17 cellular contexts compared by ENCODE assay signal in the genomic region with DNA sequence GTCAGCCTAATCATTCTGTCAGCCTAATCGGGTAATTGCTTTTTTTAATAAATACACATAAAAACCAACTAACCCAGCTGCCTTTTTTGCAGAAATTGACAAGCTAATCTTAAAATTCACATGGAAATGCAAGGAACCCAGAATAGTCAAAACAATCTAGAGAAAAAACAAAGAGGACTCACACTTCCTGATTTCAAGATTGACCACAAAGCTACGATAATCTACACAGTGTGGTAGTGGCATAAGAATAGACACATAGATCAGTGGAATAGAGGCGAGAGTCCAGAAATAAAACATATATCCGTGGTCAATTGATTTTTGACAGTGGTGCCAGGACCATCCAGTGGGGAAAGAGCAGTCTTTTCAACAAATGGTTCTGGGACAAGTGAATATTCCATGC. TPM values are rescaled to one million over a fixed set of nuclear protein-coding genes. Genes with fewer than 3 reads are reported as not detected.
A peak's percentile ranks its signal among the peaks of the same experiment; 100 is the strongest.
DNase-seq lines count a peak whose midpoint lies in the region; ATAC-seq, FAIRE-seq and TF ChIP-seq lines count a peak whose summit lies in the region.
"Had no signal": no experiment of that assay in that cellular context is flagged by ENCODE, and none has a peak within 500 bp of the region (broad histone marks: within the 10 kb centered on the region; RNA-seq: fewer than 3 reads in every experiment).

No MANE protein-coding gene starts in this region.

- no peak for TF ChIP-seq EP300 in GM12878 (IDR thresholded peaks at IDR 0.05; ENCODE audit: borderline replicate concordance in 1 of 2, control insufficient read depth in 1 of 2, low read depth in 2 of 2, low read length in 2 of 2)
- TF ChIP-seq EP300 in tibial nerve (IDR thresholded peaks at IDR 0.05), result no peak

- H3K9me3 ChIP-seq in DOHH2 (ENCODE audit: control insufficient read depth, insufficient read depth, low read length) (no peaks in the 10 kb centered on the region), PC-3 (ENCODE audit: low read length) (no peaks in the 10 kb centered on the region), GM12878 (replicated peaks; ENCODE audit: control insufficient read depth, insufficient read depth, low read length) (no peaks in the 10 kb centered on the region; the same call in 2 of the 3 replicates), Karpas-422 (ENCODE audit: low read length) (no peaks in the 10 kb centered on the region), tibial nerve (no peaks in the 10 kb centered on the region)
- H3K9me3 ChIP-seq: SJSA1 had no signal

- POLR2A ChIA-PET in PC-3 (lab: Charles Lee; ENCODE audit: unreplicated experiment) (no interaction called here), GM12878 (lab: Charles Lee) (interaction anchor here (0.6 to 1.4 kb wide), 4 partner anchors 16 to 847 kb away, joined by 3 to 6 read pairs (median 4); no protein-coding TSS in a partner anchor)

- no peak for FAIRE-seq in GM12878 (lab: Jason Lieb, UNC)

- H3K4me2 ChIP-seq in DOHH2 (ENCODE audit: low read length) (peak overlapping the region; percentile 19; the same call in 1 of the 2 replicates), PC-3 (ENCODE audit: low read length) (no peak overlapping the region), GM12878 (ENCODE audit: control insufficient read depth, insufficient read depth) (0 out of 2 replicates have a peak overlapping the region, but pooled peaks have one; percentile 23), Karpas-422 (ENCODE audit: low read depth, low read length, poor library complexity, severe bottlenecking) (no peak overlapping the region)

- intact Hi-C loops in PC-3 (cut with micrococcal nuclease), result no loop called here
- intact Hi-C loops in GM12878 (cut with micrococcal nuclease; ENCODE audit: unreplicated experiment), result no loop called here

- TF ChIP-seq CTCF in DOHH2 (IDR thresholded peaks at IDR 0.05; ENCODE audit: low read depth, low read length, poor library complexity, severe bottlenecking), result no peak
- TF ChIP-seq CTCF in PC-3 (conservative IDR thresholded peaks at IDR 0.05; ENCODE audit: low read depth, low read length), result no peak
- no peak for TF ChIP-seq CTCF in GM12878 (IDR thresholded peaks at IDR 0.05 in 2 of 3, conservative IDR thresholded peaks at IDR 0.05 in 1 of 3; ENCODE audit: control insufficient read depth in 2 of 3, extremely low read depth in 1 of 3, insufficient read depth in 1 of 3, low read depth in 3 of 3, low read length in 3 of 3)
- TF ChIP-seq CTCF in tibial nerve (IDR thresholded peaks at IDR 0.05), result no peak

- 22% methylated on average over 4 of the region's 4 CpGs for WGBS in GM12878 (ENCODE audit: insufficient coverage, insufficient replicate concordance, low lambda C conversion rate, missing lambda C conversion rate)
- WGBS in tibial nerve, 2 donors, result 86 to 91% methylated on average over 4 of the region's 4 CpGs

- TSS peak; percentile 6 for BruUV-seq in PC-3 (replicated peaks; lab: Mats Ljungman, UMichigan)
- BruUV-seq in GM12878 (replicated peaks; lab: Mats Ljungman, UMichigan), result TSS peak; percentile 31

- H3F3A ChIP-seq in DOHH2 (ENCODE audit: control insufficient read depth, insufficient read depth) (peaks cover 6% of the 10 kb centered on the region; the same call in 1 of the 2 replicates), PC-3 (ENCODE audit: low read length, unreplicated experiment) (no peaks in the 10 kb centered on the region)

- TF ChIP-seq RAD21 in GM12878 (IDR thresholded peaks at IDR 0.05; ENCODE audit: insufficient read depth, low read depth, low read length), result no peak

- no peak overlapping the region for H3K4me3 ChIP-seq in DOHH2 (ENCODE audit: low read length)
- H3K4me3 ChIP-seq in PC-3 (ENCODE audit: low read length), result no peak overlapping the region
- no peak overlapping the region for H3K4me3 ChIP-seq in GM12878
- H3K4me3 ChIP-seq in Karpas-422 (ENCODE audit: low read length), result no peak overlapping the region
- H3K4me3 ChIP-seq in tibial nerve, result no peak overlapping the region
- H3K4me3 ChIP-seq: HAP-1, SJSA1 had no signal

- peak overlapping the region; percentile 22 for H3K27ac ChIP-seq in DOHH2 (ENCODE audit: low read depth, low read length)
- no peak overlapping the region for H3K27ac ChIP-seq in PC-3 (ENCODE audit: low read length)
- no peak overlapping the region for H3K27ac ChIP-seq in GM12878 (ENCODE audit: control insufficient read depth, insufficient read depth)
- no peak overlapping the region for H3K27ac ChIP-seq in Karpas-422 (ENCODE audit: low read length)
- no peak overlapping the region for H3K27ac ChIP-seq in tibial nerve
- H3K27ac ChIP-seq: SJSA1 had no signal

- CTCF ChIA-PET in PC-3 (lab: Charles Lee) (no interaction called here), GM12878 (lab: Yijun Ruan, JAX) (interaction anchor here (0.6 to 15.5 kb wide), 10 partner anchors 17 to 249 kb away, joined by 3 to 321 read pairs (median 8); no protein-coding TSS in a partner anchor)

- no peak overlapping the region for H2AFZ ChIP-seq in PC-3 (ENCODE audit: low read length)
- H2AFZ ChIP-seq in GM12878 (ENCODE audit: control insufficient read depth, low read depth, low read length), result no peak overlapping the region
- H2AFZ ChIP-seq in Karpas-422 (ENCODE audit: low read length), result no peak overlapping the region

- ATAC-seq in GM21529 (IDR thresholded peaks at IDR 0.05; ENCODE audit: unreplicated experiment), result peak; percentile 69
- ATAC-seq in PC-3, result no peak
- peak; percentile 71 for ATAC-seq in GM12878
- ATAC-seq in GM19395 (IDR thresholded peaks at IDR 0.05; ENCODE audit: unreplicated experiment), result no peak

- RAD21 ChIA-PET in GM12878 (lab: Charles Lee; ENCODE audit: unreplicated experiment), result interaction anchor here (0.6 to 9.4 kb wide), 7 partner anchors 14 to 188 kb away, joined by 3 to 197 read pairs (median 4); no protein-coding TSS in a partner anchor

- H3K9me2 ChIP-seq in DOHH2 (replicated peaks; ENCODE audit: control insufficient read depth, low read length) (no peaks in the 10 kb centered on the region), PC-3 (replicated peaks; ENCODE audit: low read length) (no peaks in the 10 kb centered on the region), Karpas-422 (replicated peaks; ENCODE audit: insufficient read depth, low read length) (no peaks in the 10 kb centered on the region)

- SMC1A ChIA-PET in GM12878 (lab: Charles Lee; ENCODE audit: uncharacterized antibody, unreplicated experiment), result interaction anchor here (0.7 to 12.2 kb wide), 12 partner anchors 9 to 250 kb away, joined by 3 to 274 read pairs (median 6); a partner anchor contains a TSS

- H3K27me3 ChIP-seq in DOHH2 (ENCODE audit: control insufficient read depth, low read length) (no peaks in the 10 kb centered on the region), PC-3 (ENCODE audit: low read length) (no peaks in the 10 kb centered on the region), GM12878 (replicated peaks in 1 of 2; ENCODE audit: control insufficient read depth in 2 of 2, insufficient read depth in 2 of 2, low read length in 1 of 2) (no peaks in the 10 kb centered on the region), Karpas-422 (ENCODE audit: low read length) (no peaks in the 10 kb centered on the region), tibial nerve (no peaks in the 10 kb centered on the region)
- H3K27me3 ChIP-seq: SJSA1 had no signal

- peaks cover 73% of the 10 kb centered on the region for H3K36me3 ChIP-seq in DOHH2 (ENCODE audit: control insufficient read depth, low read length)
- peaks cover 43% of the 10 kb centered on the region for H3K36me3 ChIP-seq in PC-3 (ENCODE audit: low read depth, low read length)
- H3K36me3 ChIP-seq in GM12878 (ENCODE audit: control insufficient read depth in 2 of 2, insufficient read depth in 2 of 2, low read length in 1 of 2), result peaks cover 19 to 24% of the 10 kb centered on the region in 2 experiments
- peaks cover 44% of the 10 kb centered on the region for H3K36me3 ChIP-seq in Karpas-422 (ENCODE audit: insufficient read depth, low read length)
- peaks cover 8 to 66% (median 26%) of the 10 kb centered on the region in 3 donors for H3K36me3 ChIP-seq in tibial nerve

- DNase-seq in PC-3 (no peak), GM12878 (ENCODE audit: low read depth, low spot score) (no peak), Karpas-422 (no peak), tibial nerve (ENCODE audit: low spot score in 2 of 2) (no peak)
- DNase-seq: CD8-positive, alpha-beta memory T cell; NCI-H1105; NCI-H1694 treated with DMSO at 0.1 percent for 48 hours; NCI-H446; RPMI8226 had no signal

- in situ Hi-C loops in GM12878 (cut with MboI), result loop anchor here (5.0 kb wide), 2 partner anchors 110 to 250 kb away; no protein-coding TSS in a partner anchor

- no peaks in the 10 kb centered on the region for H4K20me1 ChIP-seq in DOHH2 (ENCODE audit: control insufficient read depth, insufficient read depth, low read depth, low read length)
- H4K20me1 ChIP-seq in PC-3 (ENCODE audit: low read length), result no peaks in the 10 kb centered on the region
- no peaks in the 10 kb centered on the region for H4K20me1 ChIP-seq in GM12878 (ENCODE audit: control insufficient read depth, insufficient read depth)
- no peaks in the 10 kb centered on the region; the same call in 1 of the 2 replicates for H4K20me1 ChIP-seq in Karpas-422 (ENCODE audit: insufficient read depth, low read depth, low read length)

- H3K79me2 ChIP-seq in DOHH2 (ENCODE audit: control insufficient read depth, low read length) (no peaks in the 10 kb centered on the region), PC-3 (ENCODE audit: low read length) (no peaks in the 10 kb centered on the region), GM12878 (ENCODE audit: control insufficient read depth, insufficient read depth, low read length) (no peaks in the 10 kb centered on the region), Karpas-422 (ENCODE audit: low read length) (no peaks in the 10 kb centered on the region)

- H3K9ac ChIP-seq in PC-3 (ENCODE audit: low read length) (no peak overlapping the region), GM12878 (ENCODE audit: control insufficient read depth, insufficient read depth, low read length) (no peak overlapping the region), Karpas-422 (ENCODE audit: low read length) (no peak overlapping the region)

- TF ChIP-seq POLR2A in GM12878 (IDR thresholded peaks at IDR 0.05; ENCODE audit: low read depth, low read length), result no peak
- TF ChIP-seq POLR2A in tibial nerve (IDR thresholded peaks at IDR 0.05), result no peak

- H3K4me1 ChIP-seq in DOHH2 (ENCODE audit: control insufficient read depth, low read length), result peaks cover 34% of the 10 kb centered on the region
- H3K4me1 ChIP-seq in PC-3 (ENCODE audit: insufficient read depth, low read length), result no peaks in the 10 kb centered on the region
- H3K4me1 ChIP-seq in GM12878 (ENCODE audit: control insufficient read depth, insufficient read depth, low read length), result peaks cover 16% of the 10 kb centered on the region
- H3K4me1 ChIP-seq in Karpas-422 (ENCODE audit: low read length), result no peaks in the 10 kb centered on the region
- H3K4me1 ChIP-seq in tibial nerve, result no peaks in the 10 kb centered on the region
- H3K4me1 ChIP-seq: HAP-1, SJSA1 had no signal

RNA-seq across cellular contexts. Expression of a gene that starts 2.4 kb away (rescaled TPM):
- total RNA-seq in PC-3 (2014; rRNA removed) (not detected in 2 replicates), GM12878 (2014; rRNA removed) (1.0 and 2.8 TPM in 2 replicates), GM12878 (2014; rRNA removed; fragmentation: Illumina TruSeq; extraction: Trizol) (1.9 and 2.0 TPM in 2 replicates), GM12878 (2021) (1.6 and 2.0 TPM in 2 replicates), tibial nerve (not detected)
- total RNA-seq in GM12878 (2013; cell fraction: nucleolus; rRNA removed), result 3.2 and 3.4 TPM in 2 replicates
- 0.33 TPM for polyA plus RNA-seq in GM12878 (2011; ENCODE audit: low read depth)
- polyA plus RNA-seq in GM12878 (2011; rRNA removed) (2.0 and 2.9 TPM in 2 replicates), GM12878 (2014; fragmentation: Illumina TruSeq; extraction: Trizol) (1.6 and 2.2 TPM in 2 replicates), GM12878 (2014; fragmentation: Nextera tagmentation; extraction: Ambion mirVana) (under 1 TPM; 0.05 to 0.15 TPM), GM12878 (2014; rRNA removed) (1.0 and 1.1 TPM in 2 replicates), GM12878 (2016; fragmentation: Nextera tagmentation; extraction: Ambion mirVana) (under 1 TPM; 0.39 to 0.40 TPM)
- 1.3 and 2.1 TPM in 2 replicates for polyA plus RNA-seq in GM12878 (2011; cell fraction: cytosol; rRNA removed)
- 2.0 and 2.3 TPM in 2 replicates for polyA plus RNA-seq in GM12878 (2011; cell fraction: nucleus; rRNA removed)
- polyA plus RNA-seq in GM12878 (2012), result 0.52 and 1.3 TPM in 2 replicates
- polyA minus RNA-seq in GM12878 (2011; rRNA and poly(A)+ RNA removed), result 3.5 and 3.7 TPM in 2 replicates
- polyA minus RNA-seq in GM12878 (2011; cell fraction: cytosol; rRNA and poly(A)+ RNA removed), result 0.73 and 2.0 TPM in 2 replicates
- polyA minus RNA-seq in GM12878 (2011; cell fraction: nucleus; rRNA and poly(A)+ RNA removed), result 2.5 and 4.2 TPM in 2 replicates
- total RNA-seq in Karpas-422 (2014; rRNA removed; shearing (Covaris generic); ENCODE audit: low replicate concordance), result not detected in 2 replicates
- total RNA-seq: SJSA1 had no signal
- polyA plus RNA-seq: AG04450; BJ; CD8-positive, alpha-beta memory T cell; IgD-negative memory B cell had no signal

RNA-seq across cellular contexts. Expression of a gene that starts 21.0 kb away (rescaled TPM):
- total RNA-seq in PC-3 (2014; rRNA removed), result 8.2 and 16.1 TPM in 2 replicates
- 74.0 and 82.4 TPM in 2 replicates for total RNA-seq in GM12878 (2013; cell fraction: nucleolus; rRNA removed)
- 13.6 and 15.7 TPM in 2 replicates for total RNA-seq in GM12878 (2014; rRNA removed)
- 22.2 and 23.2 TPM in 2 replicates for total RNA-seq in GM12878 (2014; rRNA removed; fragmentation: Illumina TruSeq; extraction: Trizol)
- total RNA-seq in GM12878 (2021), result 17.0 and 17.9 TPM in 2 replicates
- 10.9 TPM for polyA plus RNA-seq in GM12878 (2011; ENCODE audit: low read depth)
- polyA plus RNA-seq in GM12878 (2011; rRNA removed), result 11.6 and 13.5 TPM in 2 replicates
- polyA plus RNA-seq in GM12878 (2011; cell fraction: cytosol; rRNA removed), result 6.3 and 7.5 TPM in 2 replicates
- polyA plus RNA-seq in GM12878 (2011; cell fraction: nucleus; rRNA removed), result 32.6 and 36.4 TPM in 2 replicates
- polyA plus RNA-seq in GM12878 (2012), result 17.1 and 23.4 TPM in 2 replicates
- 30.3 and 40.6 TPM in 2 replicates for polyA plus RNA-seq in GM12878 (2014; fragmentation: Illumina TruSeq; extraction: Trizol)
- 10 to 100 TPM; 26.1 to 31.3 TPM for polyA plus RNA-seq in GM12878 (2014; fragmentation: Nextera tagmentation; extraction: Ambion mirVana)
- polyA plus RNA-seq in GM12878 (2014; rRNA removed), result 10.5 and 14.1 TPM in 2 replicates
- polyA plus RNA-seq in GM12878 (2016; fragmentation: Nextera tagmentation; extraction: Ambion mirVana), result 10 to 100 TPM; 18.8 to 19.5 TPM
- polyA minus RNA-seq in GM12878 (2011; rRNA and poly(A)+ RNA removed), result 6.5 and 7.7 TPM in 2 replicates
- 2.8 and 3.5 TPM in 2 replicates for polyA minus RNA-seq in GM12878 (2011; cell fraction: cytosol; rRNA and poly(A)+ RNA removed)
- 8.6 and 15.8 TPM in 2 replicates for polyA minus RNA-seq in GM12878 (2011; cell fraction: nucleus; rRNA and poly(A)+ RNA removed)
- 16.7 and 17.3 TPM in 2 replicates for total RNA-seq in Karpas-422 (2014; rRNA removed; shearing (Covaris generic); ENCODE audit: low replicate concordance)
- 10 to 100 TPM; 13.5 to 34.3 (median 27.1) TPM for total RNA-seq in tibial nerve

Comparison
In these comparisons a context has a peak if more than half of its experiments do, and no peak if none do; other contexts are left out.
1. H3K4me2 ChIP-seq: peak in DOHH2 (single experiment) and GM12878 (single experiment); none in PC-3 (single experiment) and Karpas-422 (single experiment).
2. ATAC-seq: peak in GM21529 (single experiment) and GM12878 (single experiment); none in PC-3 (single experiment) and GM19395 (single experiment).